In the genomic region with DNA sequence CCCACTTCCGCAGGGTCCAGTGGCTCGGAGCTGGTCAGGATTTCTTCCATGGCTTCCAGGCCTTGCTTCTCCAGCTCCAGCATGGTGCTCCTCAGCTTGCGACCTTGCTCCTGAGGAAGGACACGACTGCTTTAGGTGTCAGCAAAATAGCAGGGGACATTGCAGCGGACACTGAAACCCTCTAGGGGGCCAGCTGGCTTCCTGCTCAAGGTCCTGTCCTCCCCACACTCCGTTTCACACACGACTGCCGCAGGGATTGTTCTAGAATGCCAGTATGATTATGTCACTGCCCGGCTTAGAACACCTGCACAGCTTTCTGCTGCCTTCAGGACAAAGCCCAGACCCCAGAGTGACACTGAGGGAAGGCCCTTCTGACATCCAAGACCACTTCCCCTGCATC, we compare ENCODE assay signal across 1 cellular context.
TF ChIP-seq lines count a peak whose summit lies in the region.

No MANE protein-coding gene starts in this region.

TF ChIP-seq in GM23338, 12 proteins besides CTCF, POLR2A, EP300 and RAD21 (continued from another document):
- TF ChIP-seq, protein P1, sequence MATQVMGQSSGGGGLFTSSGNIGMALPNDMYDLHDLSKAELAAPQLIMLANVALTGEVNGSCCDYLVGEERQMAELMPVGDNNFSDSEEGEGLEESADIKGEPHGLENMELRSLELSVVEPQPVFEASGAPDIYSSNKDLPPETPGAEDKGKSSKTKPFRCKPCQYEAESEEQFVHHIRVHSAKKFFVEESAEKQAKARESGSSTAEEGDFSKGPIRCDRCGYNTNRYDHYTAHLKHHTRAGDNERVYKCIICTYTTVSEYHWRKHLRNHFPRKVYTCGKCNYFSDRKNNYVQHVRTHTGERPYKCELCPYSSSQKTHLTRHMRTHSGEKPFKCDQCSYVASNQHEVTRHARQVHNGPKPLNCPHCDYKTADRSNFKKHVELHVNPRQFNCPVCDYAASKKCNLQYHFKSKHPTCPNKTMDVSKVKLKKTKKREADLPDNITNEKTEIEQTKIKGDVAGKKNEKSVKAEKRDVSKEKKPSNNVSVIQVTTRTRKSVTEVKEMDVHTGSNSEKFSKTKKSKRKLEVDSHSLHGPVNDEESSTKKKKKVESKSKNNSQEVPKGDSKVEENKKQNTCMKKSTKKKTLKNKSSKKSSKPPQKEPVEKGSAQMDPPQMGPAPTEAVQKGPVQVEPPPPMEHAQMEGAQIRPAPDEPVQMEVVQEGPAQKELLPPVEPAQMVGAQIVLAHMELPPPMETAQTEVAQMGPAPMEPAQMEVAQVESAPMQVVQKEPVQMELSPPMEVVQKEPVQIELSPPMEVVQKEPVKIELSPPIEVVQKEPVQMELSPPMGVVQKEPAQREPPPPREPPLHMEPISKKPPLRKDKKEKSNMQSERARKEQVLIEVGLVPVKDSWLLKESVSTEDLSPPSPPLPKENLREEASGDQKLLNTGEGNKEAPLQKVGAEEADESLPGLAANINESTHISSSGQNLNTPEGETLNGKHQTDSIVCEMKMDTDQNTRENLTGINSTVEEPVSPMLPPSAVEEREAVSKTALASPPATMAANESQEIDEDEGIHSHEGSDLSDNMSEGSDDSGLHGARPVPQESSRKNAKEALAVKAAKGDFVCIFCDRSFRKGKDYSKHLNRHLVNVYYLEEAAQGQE (IDR thresholded peaks at IDR 0.05; ENCODE audit: unreplicated experiment), result no peak
- TF ChIP-seq STAT1 (IDR thresholded peaks at IDR 0.05; ENCODE audit: unreplicated experiment) (no peak), JUNB (IDR thresholded peaks at IDR 0.05; ENCODE audit: unreplicated experiment) (no peak), POLR2AphosphoS5 (IDR thresholded peaks at IDR 0.05; ENCODE audit: low read depth) (no peak), ZNF331 (CRISPR knock-in tag; IDR thresholded peaks at IDR 0.05; ENCODE audit: low read depth) (no peak)
- TF ChIP-seq, protein P2, sequence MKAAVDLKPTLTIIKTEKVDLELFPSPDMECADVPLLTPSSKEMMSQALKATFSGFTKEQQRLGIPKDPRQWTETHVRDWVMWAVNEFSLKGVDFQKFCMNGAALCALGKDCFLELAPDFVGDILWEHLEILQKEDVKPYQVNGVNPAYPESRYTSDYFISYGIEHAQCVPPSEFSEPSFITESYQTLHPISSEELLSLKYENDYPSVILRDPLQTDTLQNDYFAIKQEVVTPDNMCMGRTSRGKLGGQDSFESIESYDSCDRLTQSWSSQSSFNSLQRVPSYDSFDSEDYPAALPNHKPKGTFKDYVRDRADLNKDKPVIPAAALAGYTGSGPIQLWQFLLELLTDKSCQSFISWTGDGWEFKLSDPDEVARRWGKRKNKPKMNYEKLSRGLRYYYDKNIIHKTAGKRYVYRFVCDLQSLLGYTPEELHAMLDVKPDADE (IDR thresholded peaks at IDR 0.05), result no peak
- TF ChIP-seq, protein P3, sequence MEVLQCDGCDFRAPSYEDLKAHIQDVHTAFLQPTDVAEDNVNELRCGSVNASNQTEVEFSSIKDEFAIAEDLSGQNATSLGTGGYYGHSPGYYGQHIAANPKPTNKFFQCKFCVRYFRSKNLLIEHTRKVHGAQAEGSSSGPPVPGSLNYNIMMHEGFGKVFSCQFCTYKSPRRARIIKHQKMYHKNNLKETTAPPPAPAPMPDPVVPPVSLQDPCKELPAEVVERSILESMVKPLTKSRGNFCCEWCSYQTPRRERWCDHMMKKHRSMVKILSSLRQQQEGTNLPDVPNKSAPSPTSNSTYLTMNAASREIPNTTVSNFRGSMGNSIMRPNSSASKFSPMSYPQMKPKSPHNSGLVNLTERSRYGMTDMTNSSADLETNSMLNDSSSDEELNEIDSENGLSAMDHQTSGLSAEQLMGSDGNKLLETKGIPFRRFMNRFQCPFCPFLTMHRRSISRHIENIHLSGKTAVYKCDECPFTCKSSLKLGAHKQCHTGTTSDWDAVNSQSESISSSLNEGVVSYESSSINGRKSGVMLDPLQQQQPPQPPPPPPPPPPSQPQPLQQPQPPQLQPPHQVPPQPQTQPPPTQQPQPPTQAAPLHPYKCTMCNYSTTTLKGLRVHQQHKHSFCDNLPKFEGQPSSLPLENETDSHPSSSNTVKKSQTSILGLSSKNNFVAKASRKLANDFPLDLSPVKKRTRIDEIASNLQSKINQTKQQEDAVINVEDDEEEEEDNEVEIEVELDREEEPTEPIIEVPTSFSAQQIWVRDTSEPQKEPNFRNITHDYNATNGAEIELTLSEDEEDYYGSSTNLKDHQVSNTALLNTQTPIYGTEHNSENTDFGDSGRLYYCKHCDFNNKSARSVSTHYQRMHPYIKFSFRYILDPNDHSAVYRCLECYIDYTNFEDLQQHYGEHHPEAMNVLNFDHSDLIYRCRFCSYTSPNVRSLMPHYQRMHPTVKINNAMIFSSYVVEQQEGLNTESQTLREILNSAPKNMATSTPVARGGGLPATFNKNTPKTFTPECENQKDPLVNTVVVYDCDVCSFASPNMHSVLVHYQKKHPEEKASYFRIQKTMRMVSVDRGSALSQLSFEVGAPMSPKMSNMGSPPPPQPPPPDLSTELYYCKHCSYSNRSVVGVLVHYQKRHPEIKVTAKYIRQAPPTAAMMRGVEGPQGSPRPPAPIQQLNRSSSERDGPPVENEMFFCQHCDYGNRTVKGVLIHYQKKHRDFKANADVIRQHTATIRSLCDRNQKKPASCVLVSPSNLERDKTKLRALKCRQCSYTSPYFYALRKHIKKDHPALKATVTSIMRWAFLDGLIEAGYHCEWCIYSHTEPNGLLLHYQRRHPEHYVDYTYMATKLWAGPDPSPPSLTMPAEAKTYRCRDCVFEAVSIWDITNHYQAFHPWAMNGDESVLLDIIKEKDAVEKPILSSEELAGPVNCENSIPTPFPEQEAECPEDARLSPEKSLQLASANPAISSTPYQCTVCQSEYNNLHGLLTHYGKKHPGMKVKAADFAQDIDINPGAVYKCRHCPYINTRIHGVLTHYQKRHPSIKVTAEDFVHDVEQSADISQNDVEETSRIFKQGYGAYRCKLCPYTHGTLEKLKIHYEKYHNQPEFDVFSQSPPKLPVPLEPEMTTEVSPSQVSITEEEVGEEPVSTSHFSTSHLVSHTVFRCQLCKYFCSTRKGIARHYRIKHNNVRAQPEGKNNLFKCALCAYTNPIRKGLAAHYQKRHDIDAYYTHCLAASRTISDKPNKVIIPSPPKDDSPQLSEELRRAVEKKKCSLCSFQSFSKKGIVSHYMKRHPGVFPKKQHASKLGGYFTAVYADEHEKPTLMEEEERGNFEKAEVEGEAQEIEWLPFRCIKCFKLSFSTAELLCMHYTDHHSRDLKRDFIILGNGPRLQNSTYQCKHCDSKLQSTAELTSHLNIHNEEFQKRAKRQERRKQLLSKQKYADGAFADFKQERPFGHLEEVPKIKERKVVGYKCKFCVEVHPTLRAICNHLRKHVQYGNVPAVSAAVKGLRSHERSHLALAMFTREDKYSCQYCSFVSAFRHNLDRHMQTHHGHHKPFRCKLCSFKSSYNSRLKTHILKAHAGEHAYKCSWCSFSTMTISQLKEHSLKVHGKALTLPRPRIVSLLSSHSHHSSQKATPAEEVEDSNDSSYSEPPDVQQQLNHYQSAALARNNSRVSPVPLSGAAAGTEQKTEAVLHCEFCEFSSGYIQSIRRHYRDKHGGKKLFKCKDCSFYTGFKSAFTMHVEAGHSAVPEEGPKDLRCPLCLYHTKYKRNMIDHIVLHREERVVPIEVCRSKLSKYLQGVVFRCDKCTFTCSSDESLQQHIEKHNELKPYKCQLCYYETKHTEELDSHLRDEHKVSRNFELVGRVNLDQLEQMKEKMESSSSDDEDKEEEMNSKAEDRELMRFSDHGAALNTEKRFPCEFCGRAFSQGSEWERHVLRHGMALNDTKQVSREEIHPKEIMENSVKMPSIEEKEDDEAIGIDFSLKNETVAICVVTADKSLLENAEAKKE (CRISPR knock-in tag; IDR thresholded peaks at IDR 0.05), result no peak
